ENCODE assay signal across 26 cellular contexts in genomic region chr1:220631238-220631842, GRCh38. TPM values are rescaled to one million over a fixed set of nuclear protein-coding genes. Genes with fewer than 3 reads are reported as not detected.
DNase-seq lines count a peak whose midpoint lies in the region; ATAC-seq, FAIRE-seq and TF ChIP-seq lines count a peak whose summit lies in the region.
"Had no signal": no experiment of that assay in that cellular context is flagged by ENCODE, and none has a peak within 500 bp of the region (broad histone marks: within the 10 kb centered on the region; RNA-seq: fewer than 3 reads in every experiment).

No MANE protein-coding gene starts in this region.

- no peaks in the 10 kb centered on the region for H3K36me3 ChIP-seq in kidney (ENCODE audit: control insufficient read depth in 1 of 2, insufficient read depth in 2 of 2, low read length in 2 of 2)
- H3K36me3 ChIP-seq: MG63 had no signal

- FAIRE-seq in kidney (lab: Jason Lieb, UNC), result no peak
- FAIRE-seq: astrocyte, GM12878 had no signal

- no peaks in the 10 kb centered on the region for H3K36me3 Mint-ChIP-seq in stimulated activated effector memory CD8-positive, alpha-beta T cell treated with anti-CD3 and anti-CD28 coated beads, Interleukin-12 subunit alpha, Interleukin-12 subunit beta, amount 100 ng/mL, for 72 hours
- H3K36me3 Mint-ChIP-seq: activated CD8-positive, alpha-beta memory T cell treated with anti-CD3 and anti-CD28 coated beads, Interleukin-2, amount 10 ng/mL, durations not matched to agents 7 days and 5 days; memory B cell; naive B cell; T-cell had no signal

- H3K4me3 ChIP-seq in foreskin fibroblast (ENCODE audit: low read depth in 1 of 2, low read length in 2 of 2), result no peak overlapping the region
- H3K4me3 ChIP-seq in kidney (ENCODE audit: low read length in 2 of 2), result no peak overlapping the region
- H3K4me3 ChIP-seq: GM12878, MG63, PC-9, tibial artery had no signal

- H3K9me3 ChIP-seq in kidney (ENCODE audit: control insufficient read depth in 1 of 2, low read length in 2 of 2), result no peaks in the 10 kb centered on the region
- H3K9me3 ChIP-seq: MG63, tibial artery had no signal

- H3K9ac ChIP-seq in kidney (ENCODE audit: low read length in 2 of 2), result no peak overlapping the region

- no peak overlapping the region for H3K27ac Mint-ChIP-seq in stimulated activated effector memory CD8-positive, alpha-beta T cell treated with anti-CD3 and anti-CD28 coated beads, Interleukin-12 subunit alpha, Interleukin-12 subunit beta, amount 100 ng/mL, for 72 hours
- H3K27ac Mint-ChIP-seq: activated CD4-positive, alpha-beta T cell treated with anti-CD3 and anti-CD28 coated beads, Interleukin-2, amount 10 ng/mL, durations not matched to agents 7 days and 5 days; activated CD8-positive, alpha-beta memory T cell treated with anti-CD3 and anti-CD28 coated beads, Interleukin-2, amount 10 ng/mL, durations not matched to agents 7 days and 5 days; CD4-positive, alpha-beta T cell; memory B cell; naive B cell; stimulated activated naive CD8-positive, alpha-beta T cell treated with anti-CD3 and anti-CD28 coated beads, Interleukin-15, Interleukin-2, amounts not matched to agents 100 ng/mL and 50 ng/mL, for 24 hours; T-cell had no signal

- H3K4me1 ChIP-seq in kidney (ENCODE audit: control insufficient read depth in 1 of 2, insufficient read depth in 1 of 2, low read depth in 1 of 2, low read length in 2 of 2), result no peaks in the 10 kb centered on the region
- H3K4me1 ChIP-seq: tibial artery had no signal

- TF ChIP-seq CTCF in VCaP (conservative IDR thresholded peaks at IDR 0.05), result no peak
- TF ChIP-seq CTCF in foreskin fibroblast (IDR thresholded peaks at IDR 0.05; ENCODE audit: low read depth, low read length), result no peak
- TF ChIP-seq CTCF in kidney (IDR thresholded peaks at IDR 0.05; ENCODE audit: borderline replicate concordance, extremely low read depth, insufficient read depth), result no peak

- intact Hi-C loops in kidney (cut with DNase I), result no loop called here

- no peaks in the 10 kb centered on the region for H3K4me1 Mint-ChIP-seq in stimulated activated effector memory CD8-positive, alpha-beta T cell treated with anti-CD3 and anti-CD28 coated beads, Interleukin-12 subunit alpha, Interleukin-12 subunit beta, amount 100 ng/mL, for 72 hours
- H3K4me1 Mint-ChIP-seq: activated CD4-positive, alpha-beta T cell treated with anti-CD3 and anti-CD28 coated beads, Interleukin-2, amount 10 ng/mL, durations not matched to agents 7 days and 5 days; activated CD8-positive, alpha-beta memory T cell treated with anti-CD3 and anti-CD28 coated beads, Interleukin-2, amount 10 ng/mL, durations not matched to agents 7 days and 5 days; naive B cell; T-cell had no signal

- no peak overlapping the region for H3K4me3 Mint-ChIP-seq in stimulated activated effector memory CD8-positive, alpha-beta T cell treated with anti-CD3 and anti-CD28 coated beads, Interleukin-12 subunit alpha, Interleukin-12 subunit beta, amount 100 ng/mL, for 72 hours
- H3K4me3 Mint-ChIP-seq: activated CD4-positive, alpha-beta T cell treated with anti-CD3 and anti-CD28 coated beads, Interleukin-2, amount 10 ng/mL, durations not matched to agents 7 days and 5 days; activated CD8-positive, alpha-beta memory T cell treated with anti-CD3 and anti-CD28 coated beads, Interleukin-2, amount 10 ng/mL, durations not matched to agents 7 days and 5 days; CD4-positive, alpha-beta T cell; memory B cell; naive B cell; stimulated activated naive CD8-positive, alpha-beta T cell treated with anti-CD3 and anti-CD28 coated beads, Interleukin-15, Interleukin-2, amounts not matched to agents 100 ng/mL and 50 ng/mL, for 24 hours; T-cell had no signal

- H3K9me3 Mint-ChIP-seq in stimulated activated effector memory CD8-positive, alpha-beta T cell treated with anti-CD3 and anti-CD28 coated beads, Interleukin-12 subunit alpha, Interleukin-12 subunit beta, amount 100 ng/mL, for 72 hours, result peaks cover 2% of the 10 kb centered on the region
- H3K9me3 Mint-ChIP-seq: activated CD4-positive, alpha-beta T cell treated with anti-CD3 and anti-CD28 coated beads, Interleukin-2, amount 10 ng/mL, durations not matched to agents 7 days and 5 days; CD4-positive, alpha-beta T cell; memory B cell; stimulated activated naive CD8-positive, alpha-beta T cell treated with anti-CD3 and anti-CD28 coated beads, Interleukin-15, Interleukin-2, amounts not matched to agents 100 ng/mL and 50 ng/mL, for 24 hours had no signal

- peak overlapping the region; percentile 17; the same call in 1 of the 2 replicates for H3K27ac ChIP-seq in VCaP
- H3K27ac ChIP-seq in kidney (ENCODE audit: low read depth in 2 of 2, low read length in 2 of 2), result no peak overlapping the region
- H3K27ac ChIP-seq: PC-9, tibial artery had no signal

- no peak for ATAC-seq in stimulated activated effector memory CD8-positive, alpha-beta T cell treated with anti-CD3 and anti-CD28 coated beads, Interleukin-12 subunit alpha, Interleukin-12 subunit beta, amount 100 ng/mL, for 72 hours
- ATAC-seq: activated CD8-positive, alpha-beta memory T cell treated with anti-CD3 and anti-CD28 coated beads, Interleukin-2, amount 10 ng/mL, durations not matched to agents 7 days and 5 days; esophagus mucosa; GM12878; T-cell had no signal

- DNase-seq in EL (peak; percentile 10), LHCN-M2 (ENCODE audit: low read depth) (peak; percentile 1), foreskin fibroblast (peak; percentile 2 to 14), NCI-H345 treated with DMSO at 0.1 percent for 48 hours (lab: John Stamatoyannopoulos, UW; ENCODE audit: unreplicated experiment) (no peak), kidney (no peak), CD1c-positive myeloid dendritic cell (ENCODE audit: extremely low spot score) (no peak)
- DNase-seq in stimulated activated effector memory CD8-positive, alpha-beta T cell treated with anti-CD3 and anti-CD28 coated beads, Interleukin-12 subunit alpha, Interleukin-12 subunit beta, amount 100 ng/mL, for 72 hours (ENCODE audit: low spot score in 2 of 2), result no peak
- DNase-seq: activated CD4-positive, alpha-beta T cell treated with anti-CD3 and anti-CD28 coated beads, Interleukin-2, amount 10 ng/mL, durations not matched to agents 7 days and 5 days; activated CD8-positive, alpha-beta memory T cell treated with anti-CD3 and anti-CD28 coated beads, Interleukin-2, amount 10 ng/mL, durations not matched to agents 7 days and 5 days; activated naive CD4-positive, alpha-beta T cell treated with anti-CD3 and anti-CD28 coated beads, Interleukin-2, amount 50 U/mL, for 16 hours; CD4-positive, alpha-beta T cell; MG63; naive B cell; NCI-H1694; PC-9; SIG-M5; stimulated activated CD4-positive, alpha-beta T cell treated with anti-CD3 and anti-CD28 coated beads, Interleukin-12 subunit alpha, Interleukin-12 subunit beta, amount 100 ng/mL, for 4 hours; stimulated activated CD4-positive, alpha-beta T cell treated with anti-CD3 and anti-CD28 coated beads, Interleukin-4, amount 100 ng/mL, for 4 hours; T-cell; tibial artery had no signal

RNA-seq across cellular contexts. Expression of gene C1orf115, which starts 58.8 kb away (rescaled TPM):
- total RNA-seq in LHCN-M2 (2014; rRNA removed) (under 0.01 and 0.11 TPM in 2 replicates), kidney (29.0 TPM)
- polyA plus RNA-seq in LHCN-M2 (2012), result 0.21 TPM
- 53.8 TPM for polyA plus RNA-seq in kidney (ENCODE audit: insufficient read depth, low read depth, low replicate concordance)

Comparison
In these comparisons a context has a peak if more than half of its experiments do, and no peak if none do; other contexts are left out.
1. DNase-seq: peak in EL (single experiment), LHCN-M2 (single experiment) and foreskin fibroblast (2 of 2); none in NCI-H345 treated with DMSO at 0.1 percent for 48 hours (single experiment), kidney (single experiment), stimulated activated effector memory CD8-positive, alpha-beta T cell treated with anti-CD3 and anti-CD28 coated beads, Interleukin-12 subunit alpha, Interleukin-12 subunit beta, amount 100 ng/mL, for 72 hours (0 of 2) and CD1c-positive myeloid dendritic cell (single experiment).
2. RNA of gene C1orf115, which starts 58.8 kb away (total RNA-seq): 29.0 TPM in kidney (single experiment); under 0.01 to 0.11 TPM in LHCN-M2; every median in the first group is over 10 times any median in the second.